Comparison of ENCODE assay signal across 11 cellular contexts in the genomic region with DNA sequence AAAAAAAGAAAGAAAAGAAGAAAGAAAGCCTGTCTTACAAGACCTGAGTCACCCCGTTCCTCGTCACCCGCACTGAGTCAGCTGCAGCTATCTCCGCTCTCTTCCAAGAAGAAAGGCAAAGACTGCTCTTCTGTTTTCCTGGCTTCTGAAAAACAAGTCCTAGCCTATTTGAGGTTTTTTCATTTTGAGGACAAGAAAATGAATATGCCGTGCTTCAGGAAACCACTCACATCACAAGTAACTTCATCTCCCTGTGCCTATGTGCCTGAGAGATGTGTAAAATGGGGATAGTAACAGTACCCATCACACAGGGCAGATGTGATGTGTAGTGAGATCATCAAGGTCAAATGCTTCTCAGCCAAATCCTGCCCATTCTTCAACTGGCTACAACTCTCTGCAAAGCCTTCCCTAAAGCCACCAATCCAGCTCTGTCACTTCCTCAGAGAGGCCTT.
DNase-seq lines count a peak whose midpoint lies in the region; ATAC-seq and FAIRE-seq lines count a peak whose summit lies in the region.
"Had no signal": no experiment of that assay in that cellular context is flagged by ENCODE, and none has a peak within 500 bp of the region (broad histone marks: within the 10 kb centered on the region; RNA-seq: fewer than 3 reads in every experiment).

No MANE protein-coding gene starts in this region.

- H3K36me3 ChIP-seq in H7 (replicated peaks; ENCODE audit: control insufficient read depth, insufficient read depth, low read length): peaks cover 17% of the 10 kb centered on the region

- no peak for FAIRE-seq in GM19239 (lab: Jason Lieb, UNC)
- FAIRE-seq: GM12891, small intestine had no signal

- peak; percentile 91 for DNase-seq in EH (ENCODE audit: low read depth)
- DNase-seq in RPMI7951 (ENCODE audit: low read depth): peak; percentile 90
- DNase-seq in dedifferentiated amniotic fluid mesenchymal stem cell (ENCODE audit: extremely low spot score): peak; percentile 72
- peak; percentile 69 for DNase-seq in putamen (ENCODE audit: low spot score)
- DNase-seq in GM19239 (ENCODE audit: insufficient read length, low spot score): no peak
- no peak for DNase-seq in NCI-H1092 (lab: John Stamatoyannopoulos, UW)
- DNase-seq in H7: no peak
- DNase-seq: small intestine, T-cell had no signal

- no peak for ATAC-seq in GM19463 (IDR thresholded peaks at IDR 0.05; ENCODE audit: unreplicated experiment)

- no peaks in the 10 kb centered on the region for H3K27me3 ChIP-seq in H7 (ENCODE audit: control insufficient read depth, insufficient read depth, low read length)

- H3K4me3 ChIP-seq in H7 (ENCODE audit: insufficient read depth, low read depth, low read length): no peak overlapping the region

Comparison
In these comparisons a context has a peak if more than half of its experiments do, and no peak if none do; other contexts are left out.
1. DNase-seq: peak in EH (single experiment), RPMI7951 (single experiment), dedifferentiated amniotic fluid mesenchymal stem cell (single experiment) and putamen (single experiment); none in GM19239 (single experiment), NCI-H1092 (single experiment) and H7 (single experiment).